2 cellular contexts compared by ENCODE assay signal in the genomic region with DNA sequence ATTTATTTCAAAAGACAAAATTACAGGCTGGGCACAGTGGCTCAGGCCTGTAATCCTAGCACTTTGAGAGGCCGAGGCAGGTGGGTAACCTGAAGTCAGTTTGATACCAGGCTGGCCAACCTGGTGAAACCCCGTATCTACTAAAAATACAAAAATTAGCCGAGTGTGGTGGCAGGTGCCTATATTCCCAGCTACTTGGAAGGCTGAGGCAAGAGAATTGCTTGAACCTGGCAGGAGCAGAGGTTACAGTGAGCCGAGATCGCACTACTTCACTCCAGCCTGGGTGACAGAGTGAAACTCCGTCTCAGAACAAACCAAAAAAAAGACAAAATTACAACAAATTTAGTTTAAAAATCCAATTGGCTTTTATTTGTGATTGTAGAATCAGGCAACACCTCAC.
TF ChIP-seq lines count a peak whose summit lies in the region.

No MANE protein-coding gene starts in this region.

TF ChIP-seq in GM23338, 12 proteins besides CTCF, POLR2A, EP300 and RAD21 (continues in another document):
- no peak for TF ChIP-seq NANOG (IDR thresholded peaks at IDR 0.05; ENCODE audit: borderline replicate concordance)
- no peak for TF ChIP-seq CREB1 (CRISPR knock-in tag; IDR thresholded peaks at IDR 0.05; ENCODE audit: low read depth)
- TF ChIP-seq, protein P1, sequence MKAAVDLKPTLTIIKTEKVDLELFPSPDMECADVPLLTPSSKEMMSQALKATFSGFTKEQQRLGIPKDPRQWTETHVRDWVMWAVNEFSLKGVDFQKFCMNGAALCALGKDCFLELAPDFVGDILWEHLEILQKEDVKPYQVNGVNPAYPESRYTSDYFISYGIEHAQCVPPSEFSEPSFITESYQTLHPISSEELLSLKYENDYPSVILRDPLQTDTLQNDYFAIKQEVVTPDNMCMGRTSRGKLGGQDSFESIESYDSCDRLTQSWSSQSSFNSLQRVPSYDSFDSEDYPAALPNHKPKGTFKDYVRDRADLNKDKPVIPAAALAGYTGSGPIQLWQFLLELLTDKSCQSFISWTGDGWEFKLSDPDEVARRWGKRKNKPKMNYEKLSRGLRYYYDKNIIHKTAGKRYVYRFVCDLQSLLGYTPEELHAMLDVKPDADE (IDR thresholded peaks at IDR 0.05), result no peak
- no peak for TF ChIP-seq STAT1 (IDR thresholded peaks at IDR 0.05; ENCODE audit: unreplicated experiment)
- TF ChIP-seq ZNF114 (CRISPR knock-in tag; IDR thresholded peaks at IDR 0.05), result no peak
- TF ChIP-seq, protein P2, sequence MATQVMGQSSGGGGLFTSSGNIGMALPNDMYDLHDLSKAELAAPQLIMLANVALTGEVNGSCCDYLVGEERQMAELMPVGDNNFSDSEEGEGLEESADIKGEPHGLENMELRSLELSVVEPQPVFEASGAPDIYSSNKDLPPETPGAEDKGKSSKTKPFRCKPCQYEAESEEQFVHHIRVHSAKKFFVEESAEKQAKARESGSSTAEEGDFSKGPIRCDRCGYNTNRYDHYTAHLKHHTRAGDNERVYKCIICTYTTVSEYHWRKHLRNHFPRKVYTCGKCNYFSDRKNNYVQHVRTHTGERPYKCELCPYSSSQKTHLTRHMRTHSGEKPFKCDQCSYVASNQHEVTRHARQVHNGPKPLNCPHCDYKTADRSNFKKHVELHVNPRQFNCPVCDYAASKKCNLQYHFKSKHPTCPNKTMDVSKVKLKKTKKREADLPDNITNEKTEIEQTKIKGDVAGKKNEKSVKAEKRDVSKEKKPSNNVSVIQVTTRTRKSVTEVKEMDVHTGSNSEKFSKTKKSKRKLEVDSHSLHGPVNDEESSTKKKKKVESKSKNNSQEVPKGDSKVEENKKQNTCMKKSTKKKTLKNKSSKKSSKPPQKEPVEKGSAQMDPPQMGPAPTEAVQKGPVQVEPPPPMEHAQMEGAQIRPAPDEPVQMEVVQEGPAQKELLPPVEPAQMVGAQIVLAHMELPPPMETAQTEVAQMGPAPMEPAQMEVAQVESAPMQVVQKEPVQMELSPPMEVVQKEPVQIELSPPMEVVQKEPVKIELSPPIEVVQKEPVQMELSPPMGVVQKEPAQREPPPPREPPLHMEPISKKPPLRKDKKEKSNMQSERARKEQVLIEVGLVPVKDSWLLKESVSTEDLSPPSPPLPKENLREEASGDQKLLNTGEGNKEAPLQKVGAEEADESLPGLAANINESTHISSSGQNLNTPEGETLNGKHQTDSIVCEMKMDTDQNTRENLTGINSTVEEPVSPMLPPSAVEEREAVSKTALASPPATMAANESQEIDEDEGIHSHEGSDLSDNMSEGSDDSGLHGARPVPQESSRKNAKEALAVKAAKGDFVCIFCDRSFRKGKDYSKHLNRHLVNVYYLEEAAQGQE (IDR thresholded peaks at IDR 0.05; ENCODE audit: unreplicated experiment), result no peak
- TF ChIP-seq ZNF331 (CRISPR knock-in tag; IDR thresholded peaks at IDR 0.05; ENCODE audit: low read depth), result no peak
- TF ChIP-seq POLR2AphosphoS5 (IDR thresholded peaks at IDR 0.05; ENCODE audit: low read depth), result no peak
- TF ChIP-seq, protein P3, sequence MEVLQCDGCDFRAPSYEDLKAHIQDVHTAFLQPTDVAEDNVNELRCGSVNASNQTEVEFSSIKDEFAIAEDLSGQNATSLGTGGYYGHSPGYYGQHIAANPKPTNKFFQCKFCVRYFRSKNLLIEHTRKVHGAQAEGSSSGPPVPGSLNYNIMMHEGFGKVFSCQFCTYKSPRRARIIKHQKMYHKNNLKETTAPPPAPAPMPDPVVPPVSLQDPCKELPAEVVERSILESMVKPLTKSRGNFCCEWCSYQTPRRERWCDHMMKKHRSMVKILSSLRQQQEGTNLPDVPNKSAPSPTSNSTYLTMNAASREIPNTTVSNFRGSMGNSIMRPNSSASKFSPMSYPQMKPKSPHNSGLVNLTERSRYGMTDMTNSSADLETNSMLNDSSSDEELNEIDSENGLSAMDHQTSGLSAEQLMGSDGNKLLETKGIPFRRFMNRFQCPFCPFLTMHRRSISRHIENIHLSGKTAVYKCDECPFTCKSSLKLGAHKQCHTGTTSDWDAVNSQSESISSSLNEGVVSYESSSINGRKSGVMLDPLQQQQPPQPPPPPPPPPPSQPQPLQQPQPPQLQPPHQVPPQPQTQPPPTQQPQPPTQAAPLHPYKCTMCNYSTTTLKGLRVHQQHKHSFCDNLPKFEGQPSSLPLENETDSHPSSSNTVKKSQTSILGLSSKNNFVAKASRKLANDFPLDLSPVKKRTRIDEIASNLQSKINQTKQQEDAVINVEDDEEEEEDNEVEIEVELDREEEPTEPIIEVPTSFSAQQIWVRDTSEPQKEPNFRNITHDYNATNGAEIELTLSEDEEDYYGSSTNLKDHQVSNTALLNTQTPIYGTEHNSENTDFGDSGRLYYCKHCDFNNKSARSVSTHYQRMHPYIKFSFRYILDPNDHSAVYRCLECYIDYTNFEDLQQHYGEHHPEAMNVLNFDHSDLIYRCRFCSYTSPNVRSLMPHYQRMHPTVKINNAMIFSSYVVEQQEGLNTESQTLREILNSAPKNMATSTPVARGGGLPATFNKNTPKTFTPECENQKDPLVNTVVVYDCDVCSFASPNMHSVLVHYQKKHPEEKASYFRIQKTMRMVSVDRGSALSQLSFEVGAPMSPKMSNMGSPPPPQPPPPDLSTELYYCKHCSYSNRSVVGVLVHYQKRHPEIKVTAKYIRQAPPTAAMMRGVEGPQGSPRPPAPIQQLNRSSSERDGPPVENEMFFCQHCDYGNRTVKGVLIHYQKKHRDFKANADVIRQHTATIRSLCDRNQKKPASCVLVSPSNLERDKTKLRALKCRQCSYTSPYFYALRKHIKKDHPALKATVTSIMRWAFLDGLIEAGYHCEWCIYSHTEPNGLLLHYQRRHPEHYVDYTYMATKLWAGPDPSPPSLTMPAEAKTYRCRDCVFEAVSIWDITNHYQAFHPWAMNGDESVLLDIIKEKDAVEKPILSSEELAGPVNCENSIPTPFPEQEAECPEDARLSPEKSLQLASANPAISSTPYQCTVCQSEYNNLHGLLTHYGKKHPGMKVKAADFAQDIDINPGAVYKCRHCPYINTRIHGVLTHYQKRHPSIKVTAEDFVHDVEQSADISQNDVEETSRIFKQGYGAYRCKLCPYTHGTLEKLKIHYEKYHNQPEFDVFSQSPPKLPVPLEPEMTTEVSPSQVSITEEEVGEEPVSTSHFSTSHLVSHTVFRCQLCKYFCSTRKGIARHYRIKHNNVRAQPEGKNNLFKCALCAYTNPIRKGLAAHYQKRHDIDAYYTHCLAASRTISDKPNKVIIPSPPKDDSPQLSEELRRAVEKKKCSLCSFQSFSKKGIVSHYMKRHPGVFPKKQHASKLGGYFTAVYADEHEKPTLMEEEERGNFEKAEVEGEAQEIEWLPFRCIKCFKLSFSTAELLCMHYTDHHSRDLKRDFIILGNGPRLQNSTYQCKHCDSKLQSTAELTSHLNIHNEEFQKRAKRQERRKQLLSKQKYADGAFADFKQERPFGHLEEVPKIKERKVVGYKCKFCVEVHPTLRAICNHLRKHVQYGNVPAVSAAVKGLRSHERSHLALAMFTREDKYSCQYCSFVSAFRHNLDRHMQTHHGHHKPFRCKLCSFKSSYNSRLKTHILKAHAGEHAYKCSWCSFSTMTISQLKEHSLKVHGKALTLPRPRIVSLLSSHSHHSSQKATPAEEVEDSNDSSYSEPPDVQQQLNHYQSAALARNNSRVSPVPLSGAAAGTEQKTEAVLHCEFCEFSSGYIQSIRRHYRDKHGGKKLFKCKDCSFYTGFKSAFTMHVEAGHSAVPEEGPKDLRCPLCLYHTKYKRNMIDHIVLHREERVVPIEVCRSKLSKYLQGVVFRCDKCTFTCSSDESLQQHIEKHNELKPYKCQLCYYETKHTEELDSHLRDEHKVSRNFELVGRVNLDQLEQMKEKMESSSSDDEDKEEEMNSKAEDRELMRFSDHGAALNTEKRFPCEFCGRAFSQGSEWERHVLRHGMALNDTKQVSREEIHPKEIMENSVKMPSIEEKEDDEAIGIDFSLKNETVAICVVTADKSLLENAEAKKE (CRISPR knock-in tag; IDR thresholded peaks at IDR 0.05), result no peak
- TF ChIP-seq JUNB (IDR thresholded peaks at IDR 0.05; ENCODE audit: unreplicated experiment), result no peak

TF ChIP-seq in K562, 482 proteins besides CTCF, POLR2A, EP300 and RAD21:
- no peak for TF ChIP-seq ZNF311 (CRISPR knock-in tag; IDR thresholded peaks at IDR 0.05)
- no peak for TF ChIP-seq ZNF232 (CRISPR knock-in tag; IDR thresholded peaks at IDR 0.05)
- no peak for TF ChIP-seq STAT5A (IDR thresholded peaks at IDR 0.05; ENCODE audit: borderline replicate concordance, low read length)
- TF ChIP-seq ZNF146 (CRISPR knock-in tag; IDR thresholded peaks at IDR 0.05; ENCODE audit: unreplicated experiment), result no peak
- TF ChIP-seq SMARCE1 (IDR thresholded peaks at IDR 0.05), result no peak
- no peak for TF ChIP-seq PURB (CRISPR knock-in tag; IDR thresholded peaks at IDR 0.05; ENCODE audit: low read depth)
- no peak for TF ChIP-seq LCOR (CRISPR knock-in tag; IDR thresholded peaks at IDR 0.05)
- no peak for TF ChIP-seq LARP7 (IDR thresholded peaks at IDR 0.05)
- TF ChIP-seq U2AF2 (optimal IDR thresholded peaks at IDR 0.05; ENCODE audit: low read depth, low read length), result no peak
- no peak for TF ChIP-seq NCOA1 (IDR thresholded peaks at IDR 0.05; ENCODE audit: low read depth)
- no peak for TF ChIP-seq FIP1L1 (IDR thresholded peaks at IDR 0.05; ENCODE audit: low read depth, low read length, poor library complexity, severe bottlenecking)
- no peak for TF ChIP-seq SMARCC2 (IDR thresholded peaks at IDR 0.05; ENCODE audit: low read depth)
- no peak for TF ChIP-seq NUFIP1 (IDR thresholded peaks at IDR 0.05; ENCODE audit: partially characterized antibody)
- TF ChIP-seq, protein P4, sequence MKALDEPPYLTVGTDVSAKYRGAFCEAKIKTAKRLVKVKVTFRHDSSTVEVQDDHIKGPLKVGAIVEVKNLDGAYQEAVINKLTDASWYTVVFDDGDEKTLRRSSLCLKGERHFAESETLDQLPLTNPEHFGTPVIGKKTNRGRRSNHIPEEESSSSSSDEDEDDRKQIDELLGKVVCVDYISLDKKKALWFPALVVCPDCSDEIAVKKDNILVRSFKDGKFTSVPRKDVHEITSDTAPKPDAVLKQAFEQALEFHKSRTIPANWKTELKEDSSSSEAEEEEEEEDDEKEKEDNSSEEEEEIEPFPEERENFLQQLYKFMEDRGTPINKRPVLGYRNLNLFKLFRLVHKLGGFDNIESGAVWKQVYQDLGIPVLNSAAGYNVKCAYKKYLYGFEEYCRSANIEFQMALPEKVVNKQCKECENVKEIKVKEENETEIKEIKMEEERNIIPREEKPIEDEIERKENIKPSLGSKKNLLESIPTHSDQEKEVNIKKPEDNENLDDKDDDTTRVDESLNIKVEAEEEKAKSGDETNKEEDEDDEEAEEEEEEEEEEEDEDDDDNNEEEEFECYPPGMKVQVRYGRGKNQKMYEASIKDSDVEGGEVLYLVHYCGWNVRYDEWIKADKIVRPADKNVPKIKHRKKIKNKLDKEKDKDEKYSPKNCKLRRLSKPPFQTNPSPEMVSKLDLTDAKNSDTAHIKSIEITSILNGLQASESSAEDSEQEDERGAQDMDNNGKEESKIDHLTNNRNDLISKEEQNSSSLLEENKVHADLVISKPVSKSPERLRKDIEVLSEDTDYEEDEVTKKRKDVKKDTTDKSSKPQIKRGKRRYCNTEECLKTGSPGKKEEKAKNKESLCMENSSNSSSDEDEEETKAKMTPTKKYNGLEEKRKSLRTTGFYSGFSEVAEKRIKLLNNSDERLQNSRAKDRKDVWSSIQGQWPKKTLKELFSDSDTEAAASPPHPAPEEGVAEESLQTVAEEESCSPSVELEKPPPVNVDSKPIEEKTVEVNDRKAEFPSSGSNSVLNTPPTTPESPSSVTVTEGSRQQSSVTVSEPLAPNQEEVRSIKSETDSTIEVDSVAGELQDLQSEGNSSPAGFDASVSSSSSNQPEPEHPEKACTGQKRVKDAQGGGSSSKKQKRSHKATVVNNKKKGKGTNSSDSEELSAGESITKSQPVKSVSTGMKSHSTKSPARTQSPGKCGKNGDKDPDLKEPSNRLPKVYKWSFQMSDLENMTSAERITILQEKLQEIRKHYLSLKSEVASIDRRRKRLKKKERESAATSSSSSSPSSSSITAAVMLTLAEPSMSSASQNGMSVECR (CRISPR knock-in tag; IDR thresholded peaks at IDR 0.05), result no peak
TF ChIP-seq in K562: peak in this region for 0.
